ENCODE assay signal across 9 cellular contexts in genomic region chr6:73471686-73472290, GRCh38. TPM values are rescaled to one million over a fixed set of nuclear protein-coding genes. Genes with fewer than 3 reads are reported as not detected.
DNase-seq lines count a peak whose midpoint lies in the region; ATAC-seq and TF ChIP-seq lines count a peak whose summit lies in the region.
"Had no signal": no experiment of that assay in that cellular context is flagged by ENCODE, and none has a peak within 500 bp of the region (broad histone marks: within the 10 kb centered on the region; RNA-seq: fewer than 3 reads in every experiment).

No MANE protein-coding gene starts in this region.

- POLR2A ChIA-PET in GM10248 (lab: Yijun Ruan, JAX), result interaction anchor here (0.6 to 2.0 kb wide), 3 partner anchors 10 to 49 kb away, joined by 3 to 11 read pairs (median 11); partner anchors contain the start of genes EEF1A1 and MTO1
- POLR2A ChIA-PET in activated CD4-positive, alpha-beta memory T cell treated with anti-CD3 and anti-CD28 coated beads, Interleukin-2, amount 10 ng/mL, durations not matched to agents 7 days and 5 days (lab: Charles Lee), result interaction anchor here (1.0 to 5.5 kb wide), 8 partner anchors 10 to 49 kb away, joined by 3 to 69 read pairs (median 10); partner anchors contain the start of genes CGAS, EEF1A1 and MTO1

- ATAC-seq in GM19397 (IDR thresholded peaks at IDR 0.05; ENCODE audit: unreplicated experiment) (peak; percentile 96), HG03095 (IDR thresholded peaks at IDR 0.05; ENCODE audit: unreplicated experiment) (peak; percentile 96)
- ATAC-seq: WTC11 had no signal

- no peaks in the 10 kb centered on the region for H3K9me3 Mint-ChIP-seq in activated CD4-positive, alpha-beta memory T cell treated with anti-CD3 and anti-CD28 coated beads, Interleukin-2, amount 10 ng/mL, durations not matched to agents 7 days and 5 days
- H3K9me3 Mint-ChIP-seq: WTC11 had no signal

- no peaks in the 10 kb centered on the region for H3K27me3 Mint-ChIP-seq in activated CD4-positive, alpha-beta memory T cell treated with anti-CD3 and anti-CD28 coated beads, Interleukin-2, amount 10 ng/mL, durations not matched to agents 7 days and 5 days

- DNase-seq in GM10248 (ENCODE audit: extremely low spot score), result peak; percentile 59
- DNase-seq in activated CD4-positive, alpha-beta memory T cell treated with anti-CD3 and anti-CD28 coated beads, Interleukin-2, amount 10 ng/mL, durations not matched to agents 7 days and 5 days, result no peak
- DNase-seq in SHP77 (lab: John Stamatoyannopoulos, UW), result no peak
- DNase-seq in SW480 (ENCODE audit: low spot score), result no peak
- DNase-seq in nucleus accumbens (lab: John Stamatoyannopoulos, UW), result no peak
- DNase-seq in SK-N-DZ (ENCODE audit: low spot score), result no peak

- H3K36me3 Mint-ChIP-seq in activated CD4-positive, alpha-beta memory T cell treated with anti-CD3 and anti-CD28 coated beads, Interleukin-2, amount 10 ng/mL, durations not matched to agents 7 days and 5 days (ENCODE audit: low read depth), result peaks cover 59% of the 10 kb centered on the region

- CTCF ChIA-PET in GM10248 (lab: Yijun Ruan, JAX), result interaction anchor here (1.1 to 1.9 kb wide), 8 partner anchors 8 to 108 kb away, joined by 3 to 6 read pairs (median 4); partner anchors contain the start of gene MTO1
- CTCF ChIA-PET in activated CD4-positive, alpha-beta memory T cell treated with anti-CD3 and anti-CD28 coated beads, Interleukin-2, amount 10 ng/mL, durations not matched to agents 7 days and 5 days (lab: Charles Lee), result interaction anchor here (0.9 to 2.6 kb wide), 7 partner anchors 9 to 181 kb away, joined by 3 to 11 read pairs (median 5); partner anchors contain the start of gene MTO1

- peak overlapping the region; percentile 88 for H3K27ac Mint-ChIP-seq in activated CD4-positive, alpha-beta memory T cell treated with anti-CD3 and anti-CD28 coated beads, Interleukin-2, amount 10 ng/mL, durations not matched to agents 7 days and 5 days
- H3K27ac Mint-ChIP-seq: WTC11 had no signal

- no peak for TF ChIP-seq CTCF in GM10248 (IDR thresholded peaks at IDR 0.05; ENCODE audit: control extremely low read depth, extremely low read depth, low read depth, missing control alignments)

- H3K4me1 Mint-ChIP-seq in activated CD4-positive, alpha-beta memory T cell treated with anti-CD3 and anti-CD28 coated beads, Interleukin-2, amount 10 ng/mL, durations not matched to agents 7 days and 5 days, result peaks cover 30% of the 10 kb centered on the region
- H3K4me1 Mint-ChIP-seq: WTC11 had no signal

- H3K4me3 Mint-ChIP-seq in activated CD4-positive, alpha-beta memory T cell treated with anti-CD3 and anti-CD28 coated beads, Interleukin-2, amount 10 ng/mL, durations not matched to agents 7 days and 5 days, result peak overlapping the region; percentile 73
- H3K4me3 Mint-ChIP-seq: WTC11 had no signal

RNA-seq across cellular contexts. Expression of gene MTO1, which starts 10.3 kb away (rescaled TPM):
- 10 to 100 TPM; 62.1 to 66.4 TPM for total RNA-seq in activated CD4-positive, alpha-beta memory T cell treated with anti-CD3 and anti-CD28 coated beads, Interleukin-2, amount 10 ng/mL, durations not matched to agents 7 days and 5 days
- 20.1 and 25.6 TPM in 2 replicates for polyA plus RNA-seq in SK-N-DZ (2014; cell fraction: cytosol; rRNA removed)
- polyA plus RNA-seq in SK-N-DZ (2014; cell fraction: nucleus; rRNA removed), result 29.4 and 30.2 TPM in 2 replicates

RNA-seq across cellular contexts. Expression of gene CGAS, which starts 19.7 kb away (rescaled TPM):
- 10 to 100 TPM; 47.8 to 48.2 TPM for total RNA-seq in activated CD4-positive, alpha-beta memory T cell treated with anti-CD3 and anti-CD28 coated beads, Interleukin-2, amount 10 ng/mL, durations not matched to agents 7 days and 5 days
- polyA plus RNA-seq in SK-N-DZ (2014; cell fraction: cytosol; rRNA removed), result not detected in 2 replicates
- polyA plus RNA-seq in SK-N-DZ (2014; cell fraction: nucleus; rRNA removed), result 0.12 TPM in 1 of 2 replicates, not detected in the other

RNA-seq across cellular contexts. Expression of gene EEF1A1, which starts 49.0 kb away (rescaled TPM):
- total RNA-seq in activated CD4-positive, alpha-beta memory T cell treated with anti-CD3 and anti-CD28 coated beads, Interleukin-2, amount 10 ng/mL, durations not matched to agents 7 days and 5 days, result 1,000 to 10,000 TPM; 7,440 to 7,455 TPM
- polyA plus RNA-seq in SK-N-DZ (2014; cell fraction: cytosol; rRNA removed), result 8,920 and 9,808 TPM in 2 replicates
- polyA plus RNA-seq in SK-N-DZ (2014; cell fraction: nucleus; rRNA removed), result 3,279 and 4,441 TPM in 2 replicates
